9 cellular contexts compared by ENCODE assay signal in the genomic region with DNA sequence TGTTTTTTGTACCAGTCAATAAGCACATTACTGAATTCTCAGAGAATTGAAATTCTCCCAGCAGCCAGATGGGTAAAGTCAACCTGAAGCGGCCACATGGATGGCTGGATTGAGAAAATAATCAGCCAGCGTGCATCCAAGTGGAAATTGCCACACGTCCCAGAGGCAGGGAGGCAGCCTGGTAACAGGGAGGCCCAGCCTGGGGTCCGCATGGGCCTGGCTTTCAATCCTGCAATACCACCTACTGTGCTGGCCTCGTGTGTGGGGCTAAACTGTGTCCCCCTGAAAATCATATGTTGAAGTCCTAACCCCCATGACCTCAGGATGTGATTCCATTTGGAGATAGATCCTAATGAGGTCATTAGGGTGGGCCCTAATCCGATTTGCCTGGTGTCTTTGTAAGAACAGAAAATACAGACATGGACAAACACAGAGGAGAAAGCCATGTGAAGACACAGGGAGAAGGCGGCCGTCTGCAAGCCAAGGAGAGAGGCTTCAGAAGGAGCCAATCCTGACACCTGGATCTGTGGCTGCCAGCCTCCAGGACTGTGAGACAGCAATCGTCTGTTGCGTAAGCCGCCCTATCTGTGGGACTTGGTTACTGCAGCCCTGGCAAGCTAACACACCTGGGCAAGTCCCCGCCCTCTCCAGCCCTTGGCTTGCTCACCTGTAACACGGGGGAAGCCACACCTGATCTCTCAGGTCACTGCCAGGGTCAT.
DNase-seq lines count a peak whose midpoint lies in the region; ATAC-seq and TF ChIP-seq lines count a peak whose summit lies in the region.
"Had no signal": no experiment of that assay in that cellular context is flagged by ENCODE, and none has a peak within 500 bp of the region (broad histone marks: within the 10 kb centered on the region; RNA-seq: fewer than 3 reads in every experiment).

No MANE protein-coding gene starts in this region.

- no peak overlapping the region for H3K4me2 ChIP-seq in GM23248 (ENCODE audit: unreplicated experiment)
- H3K4me2 ChIP-seq: BLaER1 had no signal

- H3K9me3 ChIP-seq in testis = no peaks in the 10 kb centered on the region
- no peaks in the 10 kb centered on the region for H3K9me3 ChIP-seq in GM23248 (ENCODE audit: low read depth)

- H3K79me2 ChIP-seq in GM23248 (ENCODE audit: insufficient read depth) = no peaks in the 10 kb centered on the region

- H3K27ac ChIP-seq in testis (no peak overlapping the region), GM23248 (no peak overlapping the region)
- H3K27ac ChIP-seq: BLaER1 had no signal

- no peaks in the 10 kb centered on the region for H3K9me3 Mint-ChIP-seq in activated CD4-positive, alpha-beta T cell treated with anti-CD3 and anti-CD28 coated beads for 36 hours (ENCODE audit: low read depth)

- 66 to 75% methylated on average over 8 to 13 of the region's 13 CpGs for WGBS in testis, 2 donors
- WGBS in GM23248 (ENCODE audit: low coverage in 1 of 2, low lambda C conversion rate in 2 of 2, missing lambda C conversion rate in 2 of 2), 2 experiments = 32 to 35% methylated on average over 13 of the region's 13 CpGs

- H3K4me3 Mint-ChIP-seq in activated CD4-positive, alpha-beta T cell treated with anti-CD3 and anti-CD28 coated beads for 36 hours = no peak overlapping the region

- no peaks in the 10 kb centered on the region for H3K4me1 ChIP-seq in testis
- H3K4me1 ChIP-seq in GM23248 (ENCODE audit: insufficient read depth) = no peaks in the 10 kb centered on the region
- H3K4me1 ChIP-seq: BLaER1 had no signal

- peak; percentile 19 to 22 (median 21) for TF ChIP-seq CTCF in testis (IDR thresholded peaks at IDR 0.05)

- H3F3A ChIP-seq in GM23248 (ENCODE audit: insufficient read depth) = no peaks in the 10 kb centered on the region

- H3K4me3 ChIP-seq in testis (no peak overlapping the region), GM23248 (no peak overlapping the region)
- H3K4me3 ChIP-seq: BLaER1 had no signal

- intact Hi-C loops in activated CD4-positive, alpha-beta T cell treated with anti-CD3 and anti-CD28 coated beads for 36 hours (cut with DNase I, micrococcal nuclease) = no loop called here
- intact Hi-C loops in head of caudate nucleus (cut with DNase I) = no loop called here
- intact Hi-C loops in testis (cut with DNase I; ENCODE audit: low total_unique reads) = no loop called here

- H3K27me3 Mint-ChIP-seq in activated CD4-positive, alpha-beta T cell treated with anti-CD3 and anti-CD28 coated beads for 36 hours = peaks cover 2% of the 10 kb centered on the region

- in situ Hi-C loops in GM23248 (cut with MboI) = no loop called here

- CTCF ChIA-PET in activated CD4-positive, alpha-beta T cell treated with anti-CD3 and anti-CD28 coated beads for 36 hours (lab: Charles Lee) = no interaction called here

- no peaks in the 10 kb centered on the region for H3K4me1 Mint-ChIP-seq in activated CD4-positive, alpha-beta T cell treated with anti-CD3 and anti-CD28 coated beads for 36 hours

- H3K27me3 ChIP-seq in testis (no peaks in the 10 kb centered on the region), GM23248 (replicated peaks; ENCODE audit: insufficient read depth) (peaks cover 8% of the 10 kb centered on the region)
- H3K27me3 ChIP-seq: BLaER1 had no signal

- no peaks in the 10 kb centered on the region for H4K20me1 ChIP-seq in GM23248 (ENCODE audit: insufficient read depth)
- H4K20me1 ChIP-seq: BLaER1 had no signal

- no peak overlapping the region for H2AFZ ChIP-seq in GM23248

- POLR2A ChIA-PET in activated CD4-positive, alpha-beta T cell treated with anti-CD3 and anti-CD28 coated beads for 36 hours (lab: Charles Lee) = no interaction called here

- H3K36me3 ChIP-seq in testis (ENCODE audit: low read depth, missing control alignments) = no peaks in the 10 kb centered on the region
- H3K36me3 ChIP-seq in GM23248 (ENCODE audit: low read depth) = no peaks in the 10 kb centered on the region

- H3K9me2 ChIP-seq in GM23248 (ENCODE audit: insufficient read depth) = no peaks in the 10 kb centered on the region

- no peak overlapping the region for H3K27ac Mint-ChIP-seq in activated CD4-positive, alpha-beta T cell treated with anti-CD3 and anti-CD28 coated beads for 36 hours

- no peak for TF ChIP-seq POLR2A in testis (IDR thresholded peaks at IDR 0.05)

- no peak for ATAC-seq in activated CD4-positive, alpha-beta T cell treated with anti-CD3 and anti-CD28 coated beads for 36 hours

- no peak overlapping the region for H3K9ac ChIP-seq in GM23248
- H3K9ac ChIP-seq: BLaER1 had no signal

- DNase-seq in activated CD4-positive, alpha-beta T cell treated with anti-CD3 and anti-CD28 coated beads for 36 hours = peak; percentile 25
- DNase-seq in activated CD4-positive, alpha-beta T cell treated with anti-CD3 and anti-CD28 coated beads for 1 hour = no peak
- DNase-seq in NCI-H526 (lab: John Stamatoyannopoulos, UW) (peak; percentile 47 to 83), head of caudate nucleus (peak in 25 of 42 donors; percentile 4 to 69 (median 43)), testis (peak; percentile 6), superior temporal gyrus (ENCODE audit: extremely low spot score) (no peak), Kasumi-1 (lab: John Stamatoyannopoulos, UW) (no peak), GM23248 (no peak)

- no peaks in the 10 kb centered on the region for H3K36me3 Mint-ChIP-seq in activated CD4-positive, alpha-beta T cell treated with anti-CD3 and anti-CD28 coated beads for 36 hours (ENCODE audit: low read depth)

Comparison
In these comparisons a context has a peak if more than half of its experiments do, and no peak if none do; other contexts are left out.
1. DNase-seq: peak in activated CD4-positive, alpha-beta T cell treated with anti-CD3 and anti-CD28 coated beads for 36 hours (single experiment), NCI-H526 (2 of 2), head of caudate nucleus (25 of 42) and testis (single experiment); none in activated CD4-positive, alpha-beta T cell treated with anti-CD3 and anti-CD28 coated beads for 1 hour (single experiment), superior temporal gyrus (single experiment), Kasumi-1 (0 of 2) and GM23248 (single experiment).